Comparison of ENCODE assay signal across 25 cellular contexts in the genomic region with DNA sequence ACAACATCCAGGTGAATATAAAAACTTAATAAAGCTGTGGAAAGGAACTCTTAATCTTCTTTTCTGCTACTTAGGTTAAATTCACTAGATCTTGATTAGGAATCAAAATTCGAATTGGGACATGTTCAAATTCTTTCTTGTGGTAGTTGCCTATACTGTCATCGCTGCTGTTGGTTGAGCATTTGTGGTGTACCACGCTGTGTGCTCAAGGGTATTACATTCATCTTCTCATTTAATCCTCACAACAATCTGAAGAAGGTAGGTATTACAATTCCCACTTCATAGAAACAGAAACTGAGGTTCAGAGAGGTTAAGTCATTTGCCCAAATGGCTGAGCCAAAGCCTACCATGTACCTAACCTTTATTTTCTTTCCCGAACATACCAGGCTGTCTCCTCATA.
"Had no signal": no experiment of that assay in that cellular context is flagged by ENCODE, and none has a peak within 500 bp of the region (broad histone marks: within the 10 kb centered on the region; RNA-seq: fewer than 3 reads in every experiment).

No MANE protein-coding gene starts in this region.

- FAIRE-seq: HTR-8/SVneo, RCC 7860 had no signal

- DNase-seq: Karpas-422, KG1, MG63, NCI-H1092, NCI-H1105 treated with DMSO at 0.1 percent for 48 hours, NCI-H1417 treated with DMSO at 0.1 percent for 48 hours, NCI-H146, NCI-H1694 treated with DMSO at 0.1 percent for 48 hours, NCI-H1930, NCI-H2081, NCI-H2107, NCI-H2227 treated with DMSO at 0.1 percent for 48 hours, NCI-H446, NCI-H510A, NCI-H524 treated with DMSO at 0.1 percent for 48 hours, NCI-H69, NCI-H774, Right ventricle myocardium superior, RPMI8226, SIG-M5 had no signal

- H3K27ac ChIP-seq: HL-60, SJSA1, SK-N-MC had no signal

- H3K4me3 ChIP-seq: MG63, SJSA1, SK-N-MC had no signal

- H3K27me3 ChIP-seq: MG63, SJSA1 had no signal

- H3K36me3 ChIP-seq: MG63, SJSA1 had no signal

- H3K4me1 ChIP-seq: SJSA1 had no signal
